16 cellular contexts compared by ENCODE assay signal in the genomic region with DNA sequence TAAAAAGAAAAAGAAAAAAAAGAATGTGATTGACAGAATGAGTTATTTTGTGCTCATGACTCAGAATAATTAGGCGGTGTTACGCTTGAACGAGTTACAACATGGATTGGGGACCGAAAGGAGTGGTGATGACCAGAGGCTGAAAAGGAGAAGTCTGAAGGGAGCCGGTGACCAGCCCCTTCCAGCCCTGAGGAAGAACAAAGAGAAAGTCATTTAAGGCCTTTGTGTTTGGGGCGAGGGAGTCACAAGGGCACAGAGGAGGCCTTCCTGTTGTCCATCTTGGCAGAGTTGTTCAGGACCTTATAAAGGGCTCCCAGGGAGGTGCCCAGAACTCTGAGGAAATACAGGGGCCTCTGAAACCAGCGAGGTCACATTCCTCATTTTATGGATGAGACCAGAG.
DNase-seq lines count a peak whose midpoint lies in the region; ATAC-seq and TF ChIP-seq lines count a peak whose summit lies in the region.
"Had no signal": no experiment of that assay in that cellular context is flagged by ENCODE, and none has a peak within 500 bp of the region (broad histone marks: within the 10 kb centered on the region; RNA-seq: fewer than 3 reads in every experiment).

No MANE protein-coding gene starts in this region.

- no peaks in the 10 kb centered on the region for H3K4me1 ChIP-seq in psoas muscle
- H3K4me1 ChIP-seq: BE2C had no signal

- H3K36me3 ChIP-seq in psoas muscle (ENCODE audit: insufficient read depth in 1 of 2, low read depth in 1 of 2) = no peaks in the 10 kb centered on the region
- H3K36me3 ChIP-seq: BE2C had no signal

- H3K9me3 Mint-ChIP-seq in neural crest cell = peaks cover 2% of the 10 kb centered on the region
- no peaks in the 10 kb centered on the region for H3K9me3 Mint-ChIP-seq in stimulated activated effector memory CD8-positive, alpha-beta T cell treated with anti-CD3 and anti-CD28 coated beads, Interleukin-12 subunit alpha, Interleukin-12 subunit beta, amount 100 ng/mL, for 72 hours
- H3K9me3 Mint-ChIP-seq: activated naive CD8-positive, alpha-beta T cell treated with anti-CD3 and anti-CD28 coated beads, Interleukin-2, amount 50 U/mL, for 24 hours had no signal

- no peak overlapping the region for H3K4me3 ChIP-seq in psoas muscle

- peak overlapping the region; percentile 17 for H3K4me3 Mint-ChIP-seq in neural crest cell
- no peak overlapping the region for H3K4me3 Mint-ChIP-seq in stimulated activated effector memory CD8-positive, alpha-beta T cell treated with anti-CD3 and anti-CD28 coated beads, Interleukin-12 subunit alpha, Interleukin-12 subunit beta, amount 100 ng/mL, for 72 hours
- H3K4me3 Mint-ChIP-seq: activated naive CD8-positive, alpha-beta T cell treated with anti-CD3 and anti-CD28 coated beads, Interleukin-2, amount 50 U/mL, for 24 hours; activated T-cell treated with anti-CD3 and anti-CD28 coated beads, Interleukin-2, amount 50 U/mL, for 72 hours; nephron had no signal

- 65 to 66% (median 66%) methylated on average over 7 of the region's 7 CpGs for WGBS in psoas muscle, 3 donors

- peak overlapping the region; percentile 83 for H3K27ac Mint-ChIP-seq in neural crest cell (ENCODE audit: unreplicated experiment)
- H3K27ac Mint-ChIP-seq in stimulated activated effector memory CD8-positive, alpha-beta T cell treated with anti-CD3 and anti-CD28 coated beads, Interleukin-12 subunit alpha, Interleukin-12 subunit beta, amount 100 ng/mL, for 72 hours = no peak overlapping the region
- H3K27ac Mint-ChIP-seq: activated naive CD8-positive, alpha-beta T cell treated with anti-CD3 and anti-CD28 coated beads, Interleukin-2, amount 50 U/mL, for 24 hours; activated T-cell treated with anti-CD3 and anti-CD28 coated beads, Interleukin-2, amount 50 U/mL, for 72 hours had no signal

- ATAC-seq in esophagus mucosa = peak; percentile 87
- ATAC-seq in stimulated activated effector memory CD8-positive, alpha-beta T cell treated with anti-CD3 and anti-CD28 coated beads, Interleukin-12 subunit alpha, Interleukin-12 subunit beta, amount 100 ng/mL, for 72 hours = no peak
- no peak for ATAC-seq in psoas muscle
- no peak for ATAC-seq in HG02870 (IDR thresholded peaks at IDR 0.05; ENCODE audit: unreplicated experiment)
- ATAC-seq in HG03135 (IDR thresholded peaks at IDR 0.05; ENCODE audit: unreplicated experiment) = no peak
- ATAC-seq: activated naive CD8-positive, alpha-beta T cell treated with anti-CD3 and anti-CD28 coated beads, Interleukin-2, amount 50 U/mL, for 24 hours; activated T-cell treated with anti-CD3 and anti-CD28 coated beads, Interleukin-2, amount 50 U/mL, for 72 hours; left colon had no signal

- H3K36me3 Mint-ChIP-seq in neural crest cell (ENCODE audit: low read depth) = peaks cover 10% of the 10 kb centered on the region
- H3K36me3 Mint-ChIP-seq in stimulated activated effector memory CD8-positive, alpha-beta T cell treated with anti-CD3 and anti-CD28 coated beads, Interleukin-12 subunit alpha, Interleukin-12 subunit beta, amount 100 ng/mL, for 72 hours = no peaks in the 10 kb centered on the region

- H3K27me3 ChIP-seq in psoas muscle (ENCODE audit: insufficient read depth in 3 of 3, low read length in 2 of 3) = no peaks in the 10 kb centered on the region
- H3K27me3 ChIP-seq: BE2C had no signal

- H3K4me1 Mint-ChIP-seq in neural crest cell = peaks cover 29% of the 10 kb centered on the region
- H3K4me1 Mint-ChIP-seq in stimulated activated effector memory CD8-positive, alpha-beta T cell treated with anti-CD3 and anti-CD28 coated beads, Interleukin-12 subunit alpha, Interleukin-12 subunit beta, amount 100 ng/mL, for 72 hours = no peaks in the 10 kb centered on the region
- H3K4me1 Mint-ChIP-seq: activated naive CD8-positive, alpha-beta T cell treated with anti-CD3 and anti-CD28 coated beads, Interleukin-2, amount 50 U/mL, for 24 hours had no signal

- intact Hi-C loops in psoas muscle (cut with DNase I) = no loop called here

- H3K27me3 Mint-ChIP-seq in neural crest cell (ENCODE audit: low read depth) = no peaks in the 10 kb centered on the region
- H3K27me3 Mint-ChIP-seq: activated naive CD8-positive, alpha-beta T cell treated with anti-CD3 and anti-CD28 coated beads, Interleukin-2, amount 50 U/mL, for 24 hours had no signal

- H3K9me3 ChIP-seq in psoas muscle = no peaks in the 10 kb centered on the region
- H3K9me3 ChIP-seq: BE2C had no signal

- no peak overlapping the region for H3K27ac ChIP-seq in psoas muscle

- DNase-seq in EH (ENCODE audit: low read depth) = peak; percentile 56
- DNase-seq in NOMO-1 treated with dmso at 0.1 percent for 144 hours (lab: John Stamatoyannopoulos, UW; ENCODE audit: unreplicated experiment) = peak; percentile 99
- no peak for DNase-seq in neural crest cell (ENCODE audit: low read depth, low spot score)
- no peak for DNase-seq in stimulated activated effector memory CD8-positive, alpha-beta T cell treated with anti-CD3 and anti-CD28 coated beads, Interleukin-12 subunit alpha, Interleukin-12 subunit beta, amount 100 ng/mL, for 72 hours (ENCODE audit: low spot score in 2 of 2)
- DNase-seq in psoas muscle = no peak
- DNase-seq: activated naive CD8-positive, alpha-beta T cell treated with anti-CD3 and anti-CD28 coated beads, Interleukin-2, amount 50 U/mL, for 24 hours; activated T-cell treated with anti-CD3 and anti-CD28 coated beads, Interleukin-2, amount 50 U/mL, for 72 hours; BE2C; DMS153; left colon; NCI-H69; stimulated activated naive CD4-positive, alpha-beta T cell treated with Interleukin-2 at 50 U/mL for 16 hours had no signal

- TF ChIP-seq CTCF in neural crest cell (conservative IDR thresholded peaks at IDR 0.05) (no peak), psoas muscle (IDR thresholded peaks at IDR 0.05) (no peak)

Comparison
In these comparisons a context has a peak if more than half of its experiments do, and no peak if none do; other contexts are left out.
1. DNase-seq: peak in EH (single experiment) and NOMO-1 treated with dmso at 0.1 percent for 144 hours (single experiment); none in neural crest cell (single experiment), stimulated activated effector memory CD8-positive, alpha-beta T cell treated with anti-CD3 and anti-CD28 coated beads, Interleukin-12 subunit alpha, Interleukin-12 subunit beta, amount 100 ng/mL, for 72 hours (0 of 2) and psoas muscle (0 of 2).